1 cellular context compared by ENCODE assay signal in genomic region chr11:66849501-66850234, GRCh38.
TF ChIP-seq lines count a peak whose summit lies in the region.

No MANE protein-coding gene starts in this region.

TF ChIP-seq in GM12878, 131 proteins besides CTCF, POLR2A, EP300 and RAD21 (continued from another document):
- no peak for TF ChIP-seq ZNF687 (IDR thresholded peaks at IDR 0.05)
- no peak for TF ChIP-seq ZNF24 (IDR thresholded peaks at IDR 0.05)
